Comparison of ENCODE assay signal across 8 cellular contexts in genomic region chr13:41456768-41457588, GRCh38. TPM values are rescaled to one million over a fixed set of nuclear protein-coding genes. Genes with fewer than 3 reads are reported as not detected.
DNase-seq lines count a peak whose midpoint lies in the region; ATAC-seq and TF ChIP-seq lines count a peak whose summit lies in the region.

Gene RGCC, plus strand, starts transcription at chr13:41457550. Its CDS starts 158 bp downstream, at chr13:41457708.

- DNase-seq in DND-41 (no peak), Karpas-422 (peak; percentile 81), coronary artery (ENCODE audit: low spot score) (peak; percentile 83), RKO (ENCODE audit: low spot score) (no peak)
- peak; percentile 97 for DNase-seq in activated CD4-positive, alpha-beta T cell treated with anti-CD3 and anti-CD28 coated beads, Interleukin-2, amount 10 ng/mL, durations not matched to agents 24 days and 14 days
- DNase-seq in stimulated activated CD4-positive, alpha-beta T cell treated with anti-CD3 and anti-CD28 coated beads, Interleukin-2, amount 100 ng/mL, for 48 hours = peak; percentile 90 to 91

- ATAC-seq in DND-41 (ENCODE audit: insufficient read depth, low read depth) (peak; percentile 30; the same call in 1 of the 3 replicates), GM21526 (IDR thresholded peaks at IDR 0.05; ENCODE audit: low FRiP score, unreplicated experiment) (peak; percentile 58)

- no peak for TF ChIP-seq CTCF in DND-41 (IDR thresholded peaks at IDR 0.05; ENCODE audit: borderline replicate concordance, extremely low read depth, low read length, poor library complexity, severe bottlenecking)
- no peak for TF ChIP-seq CTCF in coronary artery (IDR thresholded peaks at IDR 0.05)
- TF ChIP-seq CTCF in liver (IDR thresholded peaks at IDR 0.05; ENCODE audit: low read depth, low read length, missing input control) = no peak

- WGBS in liver = 6% methylated on average over 92 of the region's 92 CpGs

- H3K4me3 Mint-ChIP-seq in activated CD4-positive, alpha-beta T cell treated with anti-CD3 and anti-CD28 coated beads, Interleukin-2, amount 10 ng/mL, durations not matched to agents 24 days and 14 days = peak within 1 kb of the TSS; percentile 93

- no peaks in the 10 kb centered on the region for H3K9me2 ChIP-seq in Karpas-422 (replicated peaks; ENCODE audit: insufficient read depth, low read length)

- H3K4me1 ChIP-seq in DND-41 (ENCODE audit: insufficient read depth, low read length) (peaks cover under 1% of the 10 kb centered on the region; the same call in 1 of the 2 replicates), Karpas-422 (ENCODE audit: low read length) (peaks cover 51% of the 10 kb centered on the region), liver (ENCODE audit: control insufficient read depth in 4 of 4, insufficient read depth in 4 of 4, low read length in 3 of 4) (peaks cover 8 to 16% (median 10%) of the 10 kb centered on the region in 4 donors)

- H3K27ac ChIP-seq in DND-41 (ENCODE audit: low read length) (no peak within 1 kb of the TSS), Karpas-422 (ENCODE audit: low read length) (peak within 1 kb of the TSS; percentile 96), coronary artery (peak within 1 kb of the TSS; percentile 33 to 67), liver (ENCODE audit: low read depth in 1 of 2, low read length in 2 of 2) (no peak within 1 kb of the TSS)

- intact Hi-C loops in activated CD4-positive, alpha-beta T cell treated with anti-CD3 and anti-CD28 coated beads, Interleukin-2, amount 10 ng/mL, durations not matched to agents 24 days and 14 days (cut with micrococcal nuclease) = loop anchor here (2.0 to 5.0 kb wide), 3 partner anchors 146 to 815 kb away; partner anchors contain the start of genes AKAP11, DGKH and NAA16

- H3K27me3 ChIP-seq in DND-41 (ENCODE audit: insufficient read depth, low read length, poor library complexity) = no peaks in the 10 kb centered on the region
- H3K27me3 ChIP-seq in Karpas-422 (ENCODE audit: low read length) = no peaks in the 10 kb centered on the region
- no peaks in the 10 kb centered on the region for H3K27me3 ChIP-seq in liver (ENCODE audit: control insufficient read depth in 4 of 4, insufficient read depth in 4 of 4, low read length in 3 of 4)

- H3K4me2 ChIP-seq in DND-41 (ENCODE audit: insufficient read depth, low read length) (no peak within 1 kb of the TSS), Karpas-422 (ENCODE audit: low read depth, low read length, poor library complexity, severe bottlenecking) (peak within 1 kb of the TSS; percentile 66)

- H3K4me3 ChIP-seq in DND-41 (ENCODE audit: low read depth in 1 of 2, low read length in 2 of 2) (no peak within 1 kb of the TSS), Karpas-422 (ENCODE audit: low read length) (peak within 1 kb of the TSS; percentile 92), coronary artery (peak within 1 kb of the TSS; percentile 80), liver (ENCODE audit: low read depth in 1 of 3, low read length in 3 of 3) (peak within 1 kb of the TSS; percentile 42 to 63 (median 54))

- peaks cover 29% of the 10 kb centered on the region for H3K36me3 Mint-ChIP-seq in activated CD4-positive, alpha-beta T cell treated with anti-CD3 and anti-CD28 coated beads, Interleukin-2, amount 10 ng/mL, durations not matched to agents 24 days and 14 days (ENCODE audit: low read depth)

- no peaks in the 10 kb centered on the region for H3K79me2 ChIP-seq in DND-41 (ENCODE audit: insufficient read depth, low read length)
- H3K79me2 ChIP-seq in Karpas-422 (ENCODE audit: low read length) = peaks cover 4% of the 10 kb centered on the region; the same call in 1 of the 2 replicates

- H2AFZ ChIP-seq in DND-41 (ENCODE audit: low read depth, low read length) (no peak within 1 kb of the TSS), Karpas-422 (ENCODE audit: low read length) (peak within 1 kb of the TSS; percentile 92)

- H3K9me3 ChIP-seq in DND-41 (ENCODE audit: insufficient read depth, low read length, severe bottlenecking) (no peaks in the 10 kb centered on the region), Karpas-422 (ENCODE audit: low read length) (no peaks in the 10 kb centered on the region), liver (ENCODE audit: control insufficient read depth in 4 of 4, low read length in 3 of 4) (peaks cover 0 to 4% (median 0%) of the 10 kb centered on the region in 4 donors)

- no peak within 1 kb of the TSS for H3K9ac ChIP-seq in DND-41 (ENCODE audit: low read depth, low read length)
- H3K9ac ChIP-seq in Karpas-422 (ENCODE audit: low read length) = peak within 1 kb of the TSS; percentile 86
- peak within 1 kb of the TSS in 1 of 2 donors; percentile 59 for H3K9ac ChIP-seq in liver (ENCODE audit: low read depth in 1 of 2, low read length in 2 of 2)

- H3K36me3 ChIP-seq in DND-41 (ENCODE audit: insufficient read depth, low read length) (no peaks in the 10 kb centered on the region), Karpas-422 (ENCODE audit: insufficient read depth, low read length) (peaks cover 11% of the 10 kb centered on the region; the same call in 1 of the 2 replicates), liver (ENCODE audit: control insufficient read depth in 4 of 4, insufficient read depth in 3 of 4, low read depth in 1 of 4, low read length in 3 of 4) (no peaks in the 10 kb centered on the region)

- no peak for TF ChIP-seq RAD21 in liver (IDR thresholded peaks at IDR 0.05)

- peaks cover 41% of the 10 kb centered on the region for H3K4me1 Mint-ChIP-seq in activated CD4-positive, alpha-beta T cell treated with anti-CD3 and anti-CD28 coated beads, Interleukin-2, amount 10 ng/mL, durations not matched to agents 24 days and 14 days

- no peaks in the 10 kb centered on the region for H3K9me3 Mint-ChIP-seq in activated CD4-positive, alpha-beta T cell treated with anti-CD3 and anti-CD28 coated beads, Interleukin-2, amount 10 ng/mL, durations not matched to agents 24 days and 14 days

- H3K27ac Mint-ChIP-seq in activated CD4-positive, alpha-beta T cell treated with anti-CD3 and anti-CD28 coated beads, Interleukin-2, amount 10 ng/mL, durations not matched to agents 24 days and 14 days = peak within 1 kb of the TSS; percentile 97

- H3K27me3 Mint-ChIP-seq in activated CD4-positive, alpha-beta T cell treated with anti-CD3 and anti-CD28 coated beads, Interleukin-2, amount 10 ng/mL, durations not matched to agents 24 days and 14 days = peaks cover 26% of the 10 kb centered on the region

- H4K20me1 ChIP-seq in DND-41 (ENCODE audit: insufficient read depth, low read length) = no peaks in the 10 kb centered on the region
- H4K20me1 ChIP-seq in Karpas-422 (ENCODE audit: insufficient read depth, low read depth, low read length) = 0 out of 2 replicates have a peak, but pooled peaks cover 4% of the 10 kb centered on the region

TF ChIP-seq in liver, 16 proteins besides CTCF, POLR2A, EP300 and RAD21:
- TF ChIP-seq FOXA2 (IDR thresholded peaks at IDR 0.05) (no peak), EGR1 (IDR thresholded peaks at IDR 0.05; ENCODE audit: low read depth in 2 of 2) (no peak), TAF1 (conservative IDR thresholded peaks at IDR 0.05) (no peak), SP1 (IDR thresholded peaks at IDR 0.05) (no peak), ZBTB33 (IDR thresholded peaks at IDR 0.05) (no peak), MAX (IDR thresholded peaks at IDR 0.05) (no peak), ATF3 (IDR thresholded peaks at IDR 0.05) (no peak)

RNA-seq across cellular contexts. Expression of gene RGCC, which starts in this region (rescaled TPM):
- total RNA-seq in Karpas-422 (2014; rRNA removed; shearing (Covaris generic); ENCODE audit: low replicate concordance) = 69.3 and 109 TPM in 2 replicates
- total RNA-seq in activated CD4-positive, alpha-beta T cell treated with anti-CD3 and anti-CD28 coated beads, Interleukin-2, amount 10 ng/mL, durations not matched to agents 24 days and 14 days = 113 and 117 TPM in 2 replicates
- 10 to 100 TPM in 1 of 2 donors, under 1 TPM in 1; 0.59 to 96.7 TPM for total RNA-seq in liver
- polyA plus RNA-seq in liver = 1 to 10 TPM; 1.1 to 1.5 TPM

Comparison
In these comparisons a context has a peak if more than half of its experiments do, and no peak if none do; other contexts are left out.
1. DNase-seq: peak in Karpas-422 (single experiment), activated CD4-positive, alpha-beta T cell treated with anti-CD3 and anti-CD28 coated beads, Interleukin-2, amount 10 ng/mL, durations not matched to agents 24 days and 14 days (single experiment), coronary artery (single experiment) and stimulated activated CD4-positive, alpha-beta T cell treated with anti-CD3 and anti-CD28 coated beads, Interleukin-2, amount 100 ng/mL, for 48 hours (2 of 2); none in DND-41 (single experiment) and RKO (single experiment).
2. H3K27ac ChIP-seq: peak in Karpas-422 (single experiment) and coronary artery (2 of 2); none in DND-41 (single experiment) and liver (0 of 2).
3. H3K4me3 ChIP-seq: peak in Karpas-422 (single experiment), coronary artery (single experiment) and liver (3 of 3); none in DND-41 (0 of 2).